Comparison of ENCODE assay signal across 8 cellular contexts in the genomic region with DNA sequence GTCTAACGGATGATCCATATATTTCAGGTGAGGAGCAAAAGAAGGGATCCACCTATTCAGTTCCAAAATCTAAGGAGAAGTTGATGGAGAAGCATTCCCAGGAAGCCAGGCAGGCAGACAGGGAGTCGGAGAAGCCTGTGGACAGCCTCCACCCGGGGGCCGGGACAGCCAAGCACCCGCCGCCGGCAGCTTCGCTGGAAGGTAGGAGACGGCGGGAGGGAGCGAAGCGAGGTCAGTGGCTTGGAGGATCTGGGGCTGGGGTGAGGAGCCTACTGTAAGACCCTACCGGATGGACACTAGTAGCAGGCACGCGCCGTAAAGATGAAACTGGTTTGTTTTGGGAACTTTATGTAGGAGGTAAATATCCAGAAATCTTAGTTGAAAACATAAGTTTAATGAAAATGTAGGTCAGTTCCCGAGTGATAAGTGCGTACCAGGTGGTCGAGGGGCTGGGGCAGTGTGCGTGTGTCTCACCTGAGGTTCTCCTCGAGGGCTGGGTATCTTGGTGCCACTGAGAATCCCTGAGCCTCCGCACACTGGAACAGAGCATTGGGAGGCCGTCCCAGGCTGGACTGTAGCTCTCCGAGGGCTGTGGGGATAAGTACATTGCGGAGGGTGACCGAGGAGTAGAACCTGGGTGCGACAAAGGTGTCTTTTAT. TPM values are rescaled to one million over a fixed set of nuclear protein-coding genes. Genes with fewer than 3 reads are reported as not detected.
DNase-seq lines count a peak whose midpoint lies in the region; ATAC-seq and TF ChIP-seq lines count a peak whose summit lies in the region.

No MANE protein-coding gene starts in this region.

- peaks cover 25% of the 10 kb centered on the region for H3K36me3 Mint-ChIP-seq in activated CD4-positive, alpha-beta T cell treated with anti-CD3 and anti-CD28 coated beads for 36 hours (ENCODE audit: low read depth)
- peaks cover 65% of the 10 kb centered on the region for H3K36me3 Mint-ChIP-seq in dendritic cell treated with granulocyte-macrophage colony-stimulating factor and Interleukin-4, amounts not matched to agents 40 ng/mL and 50 ng/mL, for 4 days (ENCODE audit: low read depth)
- peaks cover 28% of the 10 kb centered on the region for H3K36me3 Mint-ChIP-seq in mesothelial cell of epicardium

- H3K9me2 ChIP-seq in OCI-LY1 (ENCODE audit: low read depth, low read length): no peaks in the 10 kb centered on the region

- H3K27me3 Mint-ChIP-seq in activated CD4-positive, alpha-beta T cell treated with anti-CD3 and anti-CD28 coated beads for 36 hours: no peaks in the 10 kb centered on the region
- H3K27me3 Mint-ChIP-seq in dendritic cell treated with granulocyte-macrophage colony-stimulating factor and Interleukin-4, amounts not matched to agents 40 ng/mL and 50 ng/mL, for 4 days: peaks cover 2% of the 10 kb centered on the region
- no peaks in the 10 kb centered on the region for H3K27me3 Mint-ChIP-seq in mesothelial cell of epicardium (ENCODE audit: low read depth)

- peak; percentile 44 for DNase-seq in activated CD4-positive, alpha-beta T cell treated with anti-CD3 and anti-CD28 coated beads for 36 hours
- DNase-seq in activated CD4-positive, alpha-beta T cell treated with anti-CD3 and anti-CD28 coated beads for 1 hour: no peak
- DNase-seq in mesothelial cell of epicardium (ENCODE audit: low spot score in 2 of 2, unreplicated experiment in 2 of 2): no peak
- no peak for DNase-seq in H4 (ENCODE audit: low spot score)
- no peak for DNase-seq in cerebellar nuclear complex (lab: John Stamatoyannopoulos, UW)

- peaks cover 28% of the 10 kb centered on the region for H3K4me1 Mint-ChIP-seq in activated CD4-positive, alpha-beta T cell treated with anti-CD3 and anti-CD28 coated beads for 36 hours
- peaks cover 39% of the 10 kb centered on the region for H3K4me1 Mint-ChIP-seq in dendritic cell treated with granulocyte-macrophage colony-stimulating factor and Interleukin-4, amounts not matched to agents 40 ng/mL and 50 ng/mL, for 4 days (ENCODE audit: low read depth)
- H3K4me1 Mint-ChIP-seq in mesothelial cell of epicardium: peaks cover 15% of the 10 kb centered on the region

- no peak for ATAC-seq in activated CD4-positive, alpha-beta T cell treated with anti-CD3 and anti-CD28 coated beads for 36 hours
- no peak for ATAC-seq in HG03139 (IDR thresholded peaks at IDR 0.05; ENCODE audit: unreplicated experiment)

- CTCF ChIA-PET in activated CD4-positive, alpha-beta T cell treated with anti-CD3 and anti-CD28 coated beads for 36 hours (lab: Charles Lee): interaction anchor here (0.7 to 1.5 kb wide), 3 partner anchors 10 to 362 kb away, joined by 3 to 5 read pairs (median 4); no protein-coding TSS in a partner anchor

- peak overlapping the region; percentile 89; the same call in 1 of the 2 replicates for H2AFZ ChIP-seq in OCI-LY1 (ENCODE audit: low read length)

- H3K9ac ChIP-seq in OCI-LY1 (ENCODE audit: low read length): peak overlapping the region; percentile 99

- TF ChIP-seq CTCF in OCI-LY1 (IDR thresholded peaks at IDR 0.05; ENCODE audit: low read length) (no peak), mesothelial cell of epicardium (IDR thresholded peaks at IDR 0.05; ENCODE audit: unreplicated experiment) (no peak)

- peak overlapping the region; percentile 83 for H3K27ac Mint-ChIP-seq in activated CD4-positive, alpha-beta T cell treated with anti-CD3 and anti-CD28 coated beads for 36 hours
- H3K27ac Mint-ChIP-seq in dendritic cell treated with granulocyte-macrophage colony-stimulating factor and Interleukin-4, amounts not matched to agents 40 ng/mL and 50 ng/mL, for 4 days: peak overlapping the region; percentile 89
- H3K27ac Mint-ChIP-seq in mesothelial cell of epicardium: peak overlapping the region; percentile 92

- no peaks in the 10 kb centered on the region for H3F3A ChIP-seq in OCI-LY1 (ENCODE audit: insufficient read depth, low read length)

- no peaks in the 10 kb centered on the region for H3K27me3 ChIP-seq in OCI-LY1 (ENCODE audit: insufficient read depth, low read length)

- H3K27ac ChIP-seq in OCI-LY1 (ENCODE audit: low read depth, low read length, poor library complexity, severe bottlenecking): peak overlapping the region; percentile 62

- peak overlapping the region; percentile 90 for H3K4me3 Mint-ChIP-seq in activated CD4-positive, alpha-beta T cell treated with anti-CD3 and anti-CD28 coated beads for 36 hours
- peak overlapping the region; percentile 93 for H3K4me3 Mint-ChIP-seq in dendritic cell treated with granulocyte-macrophage colony-stimulating factor and Interleukin-4, amounts not matched to agents 40 ng/mL and 50 ng/mL, for 4 days
- peak overlapping the region; percentile 84 for H3K4me3 Mint-ChIP-seq in mesothelial cell of epicardium

- POLR2A ChIA-PET in activated CD4-positive, alpha-beta T cell treated with anti-CD3 and anti-CD28 coated beads for 36 hours (lab: Charles Lee): interaction anchor here (0.9 kb wide), 1 partner anchor 215 kb away, joined by 3 read pairs; a partner anchor contains a TSS

- no peaks in the 10 kb centered on the region for H3K9me3 Mint-ChIP-seq in activated CD4-positive, alpha-beta T cell treated with anti-CD3 and anti-CD28 coated beads for 36 hours (ENCODE audit: low read depth)
- H3K9me3 Mint-ChIP-seq in dendritic cell treated with granulocyte-macrophage colony-stimulating factor and Interleukin-4, amounts not matched to agents 40 ng/mL and 50 ng/mL, for 4 days: no peaks in the 10 kb centered on the region
- no peaks in the 10 kb centered on the region for H3K9me3 Mint-ChIP-seq in mesothelial cell of epicardium

- peak overlapping the region; percentile 98 for H3K4me3 ChIP-seq in OCI-LY1 (ENCODE audit: low read depth, low read length, poor library complexity, severe bottlenecking)

- H4K20me1 ChIP-seq in OCI-LY1 (ENCODE audit: insufficient read depth, low read length): no peaks in the 10 kb centered on the region

- peak overlapping the region; percentile 97 for H3K4me2 ChIP-seq in OCI-LY1 (ENCODE audit: low read length)

- no peaks in the 10 kb centered on the region for H3K9me3 ChIP-seq in OCI-LY1 (ENCODE audit: low read length)

- H3K4me1 ChIP-seq in OCI-LY1 (ENCODE audit: insufficient read depth, low read length, severe bottlenecking): peaks cover 23% of the 10 kb centered on the region

- H3K79me2 ChIP-seq in OCI-LY1 (ENCODE audit: insufficient read depth, low read length): peaks cover 21% of the 10 kb centered on the region

- H3K36me3 ChIP-seq in OCI-LY1 (ENCODE audit: insufficient read depth, low read length): peaks cover 48% of the 10 kb centered on the region

- intact Hi-C loops in activated CD4-positive, alpha-beta T cell treated with anti-CD3 and anti-CD28 coated beads for 36 hours (cut with DNase I, micrococcal nuclease): loop anchor here in 1 of 2 experiments (5.0 kb wide), 1 partner anchor 44 kb away; a partner anchor contains a TSS
- intact Hi-C loops in dendritic cell treated with granulocyte-macrophage colony-stimulating factor and Interleukin-4, amounts not matched to agents 40 ng/mL and 50 ng/mL, for 4 days (cut with micrococcal nuclease): no loop called here

RNA-seq across cellular contexts. Expression of a gene that starts 0.7 kb away (rescaled TPM):
- 10 to 100 TPM in 1 of 2 experiments, 1 to 10 TPM in 1; 6.8 to 11.6 TPM for total RNA-seq in activated CD4-positive, alpha-beta T cell treated with anti-CD3 and anti-CD28 coated beads for 36 hours
- 13.5 to 14.7 TPM (median 14.4 TPM) in 3 replicates for total RNA-seq in mesothelial cell of epicardium
- 6.4 and 9.9 TPM in 2 replicates for total RNA-seq in H4 (2014; rRNA removed; shearing (Covaris generic))

RNA-seq across cellular contexts. Expression of a gene that starts 0.8 kb away (rescaled TPM):
- 10 to 100 TPM; 37.9 to 67.3 TPM for total RNA-seq in activated CD4-positive, alpha-beta T cell treated with anti-CD3 and anti-CD28 coated beads for 36 hours
- 106 to 109 TPM (median 109 TPM) in 3 replicates for total RNA-seq in mesothelial cell of epicardium
- 70.7 and 95.1 TPM in 2 replicates for total RNA-seq in H4 (2014; rRNA removed; shearing (Covaris generic))

RNA-seq across cellular contexts. Expression of a gene that starts 28.1 kb away (rescaled TPM):
- 10 to 100 TPM; 78.1 to 89.8 TPM for total RNA-seq in activated CD4-positive, alpha-beta T cell treated with anti-CD3 and anti-CD28 coated beads for 36 hours
- 115 to 130 TPM (median 122 TPM) in 3 replicates for total RNA-seq in mesothelial cell of epicardium
- total RNA-seq in H4 (2014; rRNA removed; shearing (Covaris generic)): 23.0 and 37.5 TPM in 2 replicates

RNA-seq across cellular contexts. Expression of a gene that starts 43.2 kb away (rescaled TPM):
- 1 to 10 TPM; 4.9 to 6.5 TPM for total RNA-seq in activated CD4-positive, alpha-beta T cell treated with anti-CD3 and anti-CD28 coated beads for 36 hours
- 7.5 to 9.5 TPM (median 8.8 TPM) in 3 replicates for total RNA-seq in mesothelial cell of epicardium
- total RNA-seq in H4 (2014; rRNA removed; shearing (Covaris generic)): 8.1 and 9.2 TPM in 2 replicates

RNA-seq across cellular contexts. Expression of a gene that starts 44.9 kb away (rescaled TPM):
- not detected for total RNA-seq in activated CD4-positive, alpha-beta T cell treated with anti-CD3 and anti-CD28 coated beads for 36 hours
- 0.36 to 0.47 TPM (median 0.38 TPM) in 3 replicates for total RNA-seq in mesothelial cell of epicardium
- total RNA-seq in H4 (2014; rRNA removed; shearing (Covaris generic)): not detected in 2 replicates
